In genomic region chr6:149094934-149095341, GRCh38 we compare ENCODE assay signal across 12 cellular contexts.
DNase-seq lines count a peak whose midpoint lies in the region; ATAC-seq, FAIRE-seq and TF ChIP-seq lines count a peak whose summit lies in the region.
"Had no signal": no experiment of that assay in that cellular context is flagged by ENCODE, and none has a peak within 500 bp of the region (broad histone marks: within the 10 kb centered on the region; RNA-seq: fewer than 3 reads in every experiment).

No MANE protein-coding gene starts in this region.

- no peak overlapping the region for H4K8ac ChIP-seq in mesenchymal stem cell (ENCODE audit: low read length)

- H3K79me2 ChIP-seq in astrocyte (ENCODE audit: insufficient read depth, low read length) = no peaks in the 10 kb centered on the region

- ATAC-seq in HG03354 (IDR thresholded peaks at IDR 0.05; ENCODE audit: poor library complexity, severe bottlenecking, unreplicated experiment) (no peak), HG03280 (IDR thresholded peaks at IDR 0.05; ENCODE audit: unreplicated experiment) (no peak), GM18519 (IDR thresholded peaks at IDR 0.05; ENCODE audit: low FRiP score, unreplicated experiment) (no peak), HG03159 (IDR thresholded peaks at IDR 0.05; ENCODE audit: unreplicated experiment) (no peak)

- no peaks in the 10 kb centered on the region for H3K36me3 ChIP-seq in astrocyte (ENCODE audit: insufficient read depth, low read length)
- no peaks in the 10 kb centered on the region for H3K36me3 ChIP-seq in mesenchymal stem cell (ENCODE audit: control insufficient read depth in 1 of 2, insufficient read depth in 2 of 2, low read depth in 1 of 2, low read length in 2 of 2)
- H3K36me3 ChIP-seq: tibial nerve had no signal

- peak; percentile 52 for DNase-seq in EL
- peak; percentile 45 for DNase-seq in NCI-H226
- DNase-seq in astrocyte (ENCODE audit: low read depth) = peak; percentile 69
- DNase-seq in mesenchymal stem cell = no peak
- DNase-seq: activated gamma-delta T cell had no signal

- peaks cover 4% of the 10 kb centered on the region for H4K20me1 ChIP-seq in astrocyte (ENCODE audit: insufficient read depth, low read length)

- WGBS in mesenchymal stem cell = 100% methylated on average over 1 of the region's 2 CpGs

- no peak overlapping the region for H2BK120ac ChIP-seq in mesenchymal stem cell (ENCODE audit: low read depth, low read length)

- H3K18ac ChIP-seq in mesenchymal stem cell (ENCODE audit: low read depth in 1 of 2, low read length in 2 of 2) = no peak overlapping the region

- no peak overlapping the region for H3K9ac ChIP-seq in astrocyte (ENCODE audit: low read length)
- H3K9ac ChIP-seq in mesenchymal stem cell (ENCODE audit: low read length) = no peak overlapping the region

- H3K9me3 ChIP-seq in astrocyte (ENCODE audit: insufficient read depth, low read depth, low read length) (no peaks in the 10 kb centered on the region), mesenchymal stem cell (ENCODE audit: control insufficient read depth, low read length) (peaks cover 13% of the 10 kb centered on the region)

- H3K27ac ChIP-seq in astrocyte (ENCODE audit: low read depth, low read length) (no peak overlapping the region), mesenchymal stem cell (ENCODE audit: low read length, poor library complexity, severe bottlenecking) (peak overlapping the region; percentile 75)
- H3K27ac ChIP-seq: tibial nerve had no signal

- H3K4ac ChIP-seq in mesenchymal stem cell (ENCODE audit: low read depth in 1 of 2, low read length in 2 of 2) = no peak overlapping the region

- H3K14ac ChIP-seq in mesenchymal stem cell (ENCODE audit: low read length in 2 of 2) = no peak overlapping the region

- peak overlapping the region; percentile 28 for H3K4me3 Mint-ChIP-seq in astrocyte (ENCODE audit: unreplicated experiment)

- no peak overlapping the region for H4K91ac ChIP-seq in mesenchymal stem cell (ENCODE audit: low read length)

- TF ChIP-seq CTCF in astrocyte (IDR thresholded peaks at IDR 0.05; ENCODE audit: insufficient read depth, low read depth, low read length) = no peak

- H2BK5ac ChIP-seq in mesenchymal stem cell (ENCODE audit: low read depth, low read length, poor library complexity, severe bottlenecking) = no peak overlapping the region

- H2BK15ac ChIP-seq in mesenchymal stem cell (ENCODE audit: low read depth, poor library complexity, severe bottlenecking) = no peak overlapping the region

- H2AK5ac ChIP-seq in mesenchymal stem cell (ENCODE audit: low read length, severe bottlenecking) = no peak overlapping the region

- no peaks in the 10 kb centered on the region for H3K27me3 Mint-ChIP-seq in astrocyte (ENCODE audit: low read depth, unreplicated experiment)

- no peaks in the 10 kb centered on the region for H3K27me3 ChIP-seq in astrocyte (ENCODE audit: insufficient read depth, low read length)
- peaks cover 0 to 4% of the 10 kb centered on the region in 2 experiments for H3K27me3 ChIP-seq in mesenchymal stem cell (ENCODE audit: control insufficient read depth in 1 of 2, insufficient read depth in 1 of 2, low read length in 2 of 2)
- H3K27me3 ChIP-seq: tibial nerve had no signal

- H3K27ac Mint-ChIP-seq in astrocyte (ENCODE audit: unreplicated experiment) = peak overlapping the region; percentile 30
- H3K27ac Mint-ChIP-seq: CD14-positive monocyte had no signal

- H3K4me2 ChIP-seq in astrocyte (ENCODE audit: low read length) (peak overlapping the region; percentile 74), mesenchymal stem cell (ENCODE audit: low read length, poor library complexity, severe bottlenecking) (no peak overlapping the region)

- H2AFZ ChIP-seq in astrocyte (ENCODE audit: low read depth, low read length) (no peak overlapping the region), mesenchymal stem cell (ENCODE audit: low read depth, low read length) (no peak overlapping the region)

- no peak overlapping the region for H2BK12ac ChIP-seq in mesenchymal stem cell (ENCODE audit: low read length in 2 of 2)

- H3K4me1 Mint-ChIP-seq in astrocyte (ENCODE audit: low read depth, unreplicated experiment) = peaks cover 33% of the 10 kb centered on the region

- H3K4me1 ChIP-seq in astrocyte (ENCODE audit: insufficient read depth, low read length) (peaks cover 20% of the 10 kb centered on the region), mesenchymal stem cell (ENCODE audit: control insufficient read depth, insufficient read depth, low read depth, low read length) (peaks cover 8% of the 10 kb centered on the region)

- no peak for FAIRE-seq in astrocyte (lab: Jason Lieb, UNC)
- FAIRE-seq: TTC549 had no signal

- no peak overlapping the region for H3K23ac ChIP-seq in mesenchymal stem cell (ENCODE audit: low read length in 2 of 2)

- H3K4me3 ChIP-seq in astrocyte (ENCODE audit: insufficient read depth, low read depth, low read length) (no peak overlapping the region), mesenchymal stem cell (ENCODE audit: insufficient read depth in 1 of 2, low read depth in 1 of 2, low read length in 2 of 2) (no peak overlapping the region)
- H3K4me3 ChIP-seq: tibial nerve had no signal

- H3K9me3 Mint-ChIP-seq in astrocyte (ENCODE audit: unreplicated experiment) = peaks cover 3% of the 10 kb centered on the region

- H3K79me1 ChIP-seq in mesenchymal stem cell (replicated peaks; ENCODE audit: low read length, poor library complexity, severe bottlenecking) = no peaks in the 10 kb centered on the region

- H3K36me3 Mint-ChIP-seq in astrocyte (ENCODE audit: low read depth, unreplicated experiment) = no peaks in the 10 kb centered on the region
